Comparison of ENCODE assay signal across 21 cellular contexts in the genomic region with DNA sequence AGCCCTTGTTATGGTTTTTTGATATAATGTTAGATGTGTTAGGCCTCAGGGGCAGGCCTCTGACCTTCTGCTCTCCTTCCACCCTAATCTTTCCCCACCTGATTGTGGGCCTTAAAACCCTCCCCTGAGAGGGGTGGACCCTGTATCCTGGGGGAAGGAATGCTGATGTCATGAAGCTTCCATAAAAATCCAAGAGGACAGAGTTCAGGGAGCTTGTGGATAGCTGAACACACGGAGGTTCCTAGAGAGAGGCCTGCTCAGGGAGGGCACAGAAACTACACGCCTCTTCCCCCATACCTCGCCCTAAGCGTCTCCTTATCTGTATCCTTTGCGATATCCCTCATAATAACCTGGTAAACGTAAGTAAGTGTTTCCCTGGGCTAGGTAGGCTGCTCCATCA. TPM values are rescaled to one million over a fixed set of nuclear protein-coding genes. Genes with fewer than 3 reads are reported as not detected.
DNase-seq lines count a peak whose midpoint lies in the region; ATAC-seq, FAIRE-seq and TF ChIP-seq lines count a peak whose summit lies in the region.
"Had no signal": no experiment of that assay in that cellular context is flagged by ENCODE, and none has a peak within 500 bp of the region (broad histone marks: within the 10 kb centered on the region; RNA-seq: fewer than 3 reads in every experiment).

No MANE protein-coding gene starts in this region.

- no peak for DNase-seq in Peyer's patch
- DNase-seq in keratinocyte (ENCODE audit: low read depth, low spot score): no peak
- no peak for DNase-seq in gastrocnemius medialis
- DNase-seq in NCI-H2196 (lab: John Stamatoyannopoulos, UW; ENCODE audit: unreplicated experiment): no peak
- no peak for DNase-seq in NCI-H524 (lab: John Stamatoyannopoulos, UW)
- no peak for DNase-seq in activated T-cell treated with anti-CD3 and anti-CD28 coated beads, Interleukin-2, amount 50 U/mL, for 72 hours
- DNase-seq: activated CD4-positive, alpha-beta T cell treated with anti-CD3 and anti-CD28 coated beads, Interleukin-2, amount 50 U/mL, for 1 hour; activated naive CD8-positive, alpha-beta T cell treated with anti-CD3 and anti-CD28 coated beads, Interleukin-2, amount 10 ng/mL, durations not matched to agents 7 days and 5 days; glutamatergic neuron; H7; MG63; NCI-H1417 treated with DMSO at 0.1 percent for 48 hours; NCI-H510A; occipital lobe; SK-N-SH; upper lobe of right lung; WERI-Rb-1 had no signal

- intact Hi-C loops in gastrocnemius medialis (cut with DNase I; ENCODE audit: low total_unique reads): loop anchor here (5.0 kb wide), 1 partner anchor 57 kb away; the partner anchor contains the start of gene KIAA2013

- ATAC-seq in gastrocnemius medialis: no peak
- no peak for ATAC-seq in activated T-cell treated with anti-CD3 and anti-CD28 coated beads, Interleukin-2, amount 50 U/mL, for 72 hours (replicated peaks in 1 of 2)
- ATAC-seq: upper lobe of right lung had no signal

- H3K4me3 ChIP-seq in BLaER1 treated with 17β-estradiol and CSF1 and Interleukin-3, amounts not matched to agents 10 nM and 100 nM: no peak overlapping the region
- peak overlapping the region in 2 of 4 donors; percentile 19 to 22 for H3K4me3 ChIP-seq in Peyer's patch
- H3K4me3 ChIP-seq in keratinocyte (ENCODE audit: control insufficient read depth in 2 of 3, extremely low read depth in 1 of 3, insufficient read depth in 2 of 3, low read depth in 1 of 3, low read length in 3 of 3): no peak overlapping the region
- no peak overlapping the region for H3K4me3 ChIP-seq in gastrocnemius medialis
- H3K4me3 ChIP-seq: MG63, upper lobe of right lung had no signal

- H3K27ac Mint-ChIP-seq in activated T-cell treated with anti-CD3 and anti-CD28 coated beads, Interleukin-2, amount 50 U/mL, for 72 hours: no peak overlapping the region

- peak overlapping the region; percentile 45 to 98 (median 74); a peak in 19 of 22 replicates for H3K9ac ChIP-seq in BLaER1 treated with 17β-estradiol and CSF1 and Interleukin-3, amounts not matched to agents 10 nM and 100 nM
- peak overlapping the region; percentile 29 for H3K9ac ChIP-seq in keratinocyte (ENCODE audit: control insufficient read depth, extremely low read depth, insufficient read depth, low read length)
- H3K9ac ChIP-seq: SK-N-SH had no signal

- H3K36me3 ChIP-seq in BLaER1 treated with 17β-estradiol and CSF1 and Interleukin-3, amounts not matched to agents 10 nM and 100 nM: peaks cover 45 to 82% (median 74%) of the 10 kb centered on the region in 11 experiments
- H3K36me3 ChIP-seq in Peyer's patch (peaks cover 0 to 54% (median 0%) of the 10 kb centered on the region in 3 donors), keratinocyte (ENCODE audit: control insufficient read depth in 2 of 2, extremely low read depth in 1 of 2, insufficient read depth in 2 of 2, low read length in 2 of 2) (peaks cover 33 to 50% of the 10 kb centered on the region in 2 experiments), gastrocnemius medialis (peaks cover 0 to 49% of the 10 kb centered on the region in 2 donors)

- peak in 1 of 2 donors; percentile 27 for TF ChIP-seq POLR2A in Peyer's patch (IDR thresholded peaks at IDR 0.05)
- TF ChIP-seq POLR2A in gastrocnemius medialis (IDR thresholded peaks at IDR 0.05): no peak

- FAIRE-seq in keratinocyte (lab: Jason Lieb, UNC): no peak
- FAIRE-seq: GM18507 had no signal

- peaks cover 42 to 74% (median 66%) of the 10 kb centered on the region in 10 experiments for H3K4me1 ChIP-seq in BLaER1 treated with 17β-estradiol and CSF1 and Interleukin-3, amounts not matched to agents 10 nM and 100 nM
- H3K4me1 ChIP-seq in Peyer's patch (peaks cover 0 to 41% (median 5%) of the 10 kb centered on the region in 4 donors), keratinocyte (ENCODE audit: control insufficient read depth, extremely low read depth, insufficient read depth, low read length) (peaks cover 30% of the 10 kb centered on the region), gastrocnemius medialis (peaks cover 61 to 79% of the 10 kb centered on the region in 2 donors)

- no peaks in the 10 kb centered on the region for H3K27me3 Mint-ChIP-seq in activated T-cell treated with anti-CD3 and anti-CD28 coated beads, Interleukin-2, amount 50 U/mL, for 72 hours (ENCODE audit: low read depth)
- H3K27me3 Mint-ChIP-seq: activated naive CD8-positive, alpha-beta T cell treated with anti-CD3 and anti-CD28 coated beads, Interleukin-2, amount 10 ng/mL, durations not matched to agents 7 days and 5 days had no signal

- H2AFZ ChIP-seq in keratinocyte (ENCODE audit: control insufficient read depth, low read length): no peak overlapping the region

- peaks cover 81% of the 10 kb centered on the region for H3K79me2 ChIP-seq in keratinocyte (ENCODE audit: control insufficient read depth, insufficient read depth, low read length)

- no peaks in the 10 kb centered on the region for H3K9me3 Mint-ChIP-seq in activated T-cell treated with anti-CD3 and anti-CD28 coated beads, Interleukin-2, amount 50 U/mL, for 72 hours
- H3K9me3 Mint-ChIP-seq: activated naive CD8-positive, alpha-beta T cell treated with anti-CD3 and anti-CD28 coated beads, Interleukin-2, amount 10 ng/mL, durations not matched to agents 7 days and 5 days; brain had no signal

- peak overlapping the region; percentile 53 to 93 (median 86); a peak in 21 of 22 replicates for H3K27ac ChIP-seq in BLaER1 treated with 17β-estradiol and CSF1 and Interleukin-3, amounts not matched to agents 10 nM and 100 nM
- H3K27ac ChIP-seq in Peyer's patch (peak overlapping the region in 3 of 4 donors; percentile 33 to 87 (median 73)), keratinocyte (ENCODE audit: control insufficient read depth, insufficient read depth, low read length) (no peak overlapping the region), gastrocnemius medialis (peak overlapping the region; percentile 55 to 98 (median 93))
- H3K27ac ChIP-seq: C4-2B, upper lobe of right lung, WERI-Rb-1 had no signal

- H3K4me1 Mint-ChIP-seq in activated T-cell treated with anti-CD3 and anti-CD28 coated beads, Interleukin-2, amount 50 U/mL, for 72 hours (ENCODE audit: low read depth): peaks cover 33% of the 10 kb centered on the region

- dilution Hi-C loops in keratinocyte (cut with MboI; ENCODE audit: extremely low pct_ligation_motif_present, low sequenced_read_pairs): no loop called here

- H3K36me3 Mint-ChIP-seq in activated T-cell treated with anti-CD3 and anti-CD28 coated beads, Interleukin-2, amount 50 U/mL, for 72 hours (ENCODE audit: insufficient read depth in 2 of 2): peaks cover 9 to 18% of the 10 kb centered on the region in 2 donors

- no peaks in the 10 kb centered on the region for H3K9me3 ChIP-seq in BLaER1 treated with 17β-estradiol and CSF1 and Interleukin-3, amounts not matched to agents 10 nM and 100 nM (replicated peaks in 1 of 11)
- H3K9me3 ChIP-seq in Peyer's patch: no peaks in the 10 kb centered on the region
- no peaks in the 10 kb centered on the region for H3K9me3 ChIP-seq in keratinocyte (ENCODE audit: control insufficient read depth, low read depth, low read length)
- no peaks in the 10 kb centered on the region for H3K9me3 ChIP-seq in gastrocnemius medialis
- H3K9me3 ChIP-seq: MG63, SK-N-SH, upper lobe of right lung had no signal

- no peaks in the 10 kb centered on the region for H3K27me3 ChIP-seq in BLaER1 treated with 17β-estradiol and CSF1 and Interleukin-3, amounts not matched to agents 10 nM and 100 nM
- H3K27me3 ChIP-seq in Peyer's patch: no peaks in the 10 kb centered on the region
- H3K27me3 ChIP-seq in keratinocyte (ENCODE audit: control insufficient read depth, extremely low read depth, insufficient read depth, low read length): no peaks in the 10 kb centered on the region
- no peaks in the 10 kb centered on the region for H3K27me3 ChIP-seq in gastrocnemius medialis
- H3K27me3 ChIP-seq: MG63, upper lobe of right lung had no signal

- H3K4me3 Mint-ChIP-seq in activated T-cell treated with anti-CD3 and anti-CD28 coated beads, Interleukin-2, amount 50 U/mL, for 72 hours: no peak overlapping the region
- H3K4me3 Mint-ChIP-seq: activated naive CD8-positive, alpha-beta T cell treated with anti-CD3 and anti-CD28 coated beads, Interleukin-2, amount 10 ng/mL, durations not matched to agents 7 days and 5 days had no signal

- TF ChIP-seq CTCF in Peyer's patch (IDR thresholded peaks at IDR 0.05): peak in 1 of 6 experiments; percentile 10
- TF ChIP-seq CTCF in keratinocyte (optimal IDR thresholded peaks at IDR 0.05 in 1 of 3, IDR thresholded peaks at IDR 0.05 in 1 of 3, conservative IDR thresholded peaks at IDR 0.05 in 1 of 3; ENCODE audit: extremely low read depth in 1 of 3, insufficient read depth in 2 of 3, low read length in 3 of 3): no peak
- no peak for TF ChIP-seq CTCF in gastrocnemius medialis (IDR thresholded peaks at IDR 0.05 in 4 of 5, conservative IDR thresholded peaks at IDR 0.05 in 1 of 5)

- in situ Hi-C loops in gastrocnemius medialis (cut with MboI; ENCODE audit: low sequenced_read_pairs in 4 of 4): no loop called here

- H3K4me2 ChIP-seq in BLaER1 treated with 17β-estradiol and CSF1 and Interleukin-3, amounts not matched to agents 10 nM and 100 nM: peak overlapping the region in 9 of 11 experiments; percentile 66 to 98 (median 80); a peak in 20 of 22 replicates
- H3K4me2 ChIP-seq in keratinocyte (ENCODE audit: control insufficient read depth, extremely low read depth, insufficient read depth, low read depth, low read length): no peak overlapping the region
- H3K4me2 ChIP-seq: SK-N-SH had no signal

- peaks cover 5% of the 10 kb centered on the region for H3K9me1 ChIP-seq in keratinocyte (ENCODE audit: control insufficient read depth, extremely low read depth, insufficient read depth, low read length)

- H4K20me1 ChIP-seq in BLaER1 treated with 17β-estradiol and CSF1 and Interleukin-3, amounts not matched to agents 10 nM and 100 nM: peaks cover 0 to 71% (median 21%) of the 10 kb centered on the region in 11 experiments; a peak in 13 of 22 replicates
- H4K20me1 ChIP-seq in keratinocyte (ENCODE audit: control insufficient read depth, extremely low read depth, insufficient read depth, low read length): peaks cover 23% of the 10 kb centered on the region

RNA-seq across cellular contexts. Expression of gene MFN2, which starts 4.3 kb away (rescaled TPM):
- 100 to 1,000 TPM in 1 of 4 donors, 10 to 100 TPM in 3; 54.5 to 101 (median 94.9) TPM for total RNA-seq in Peyer's patch
- 85.4 to 102 TPM (median 94.3 TPM) in 3 replicates for polyA plus RNA-seq in keratinocyte
- polyA plus RNA-seq in keratinocyte (2011; ENCODE audit: low read depth): 44.3 TPM
- polyA plus RNA-seq in keratinocyte (2011; cell fraction: cytosol; rRNA removed): 69.6 and 77.6 TPM in 2 replicates
- 125 and 133 TPM in 2 replicates for polyA plus RNA-seq in keratinocyte (2011; cell fraction: nucleus; rRNA removed)
- polyA plus RNA-seq in keratinocyte (2012; ENCODE audit: low replicate concordance): 60.7 and 121 TPM in 2 replicates
- 118 to 135 TPM (median 122 TPM) in 3 replicates for polyA minus RNA-seq in keratinocyte
- 69.6 TPM for polyA minus RNA-seq in keratinocyte (2011; cell fraction: cytosol; rRNA and poly(A)+ RNA removed)
- polyA minus RNA-seq in keratinocyte (2011; cell fraction: nucleus; rRNA and poly(A)+ RNA removed): 60.4 and 91.8 TPM in 2 replicates
- total RNA-seq in gastrocnemius medialis: 100 to 1,000 TPM; 176 to 282 (median 217) TPM
- 10 to 100 TPM; 54.8 to 66.1 TPM for total RNA-seq in activated T-cell treated with anti-CD3 and anti-CD28 coated beads, Interleukin-2, amount 50 U/mL, for 72 hours

RNA-seq across cellular contexts. Expression of gene MIIP, which starts 34.7 kb away (rescaled TPM):
- total RNA-seq in Peyer's patch (10 to 100 TPM; 37.0 to 52.0 (median 43.0) TPM), gastrocnemius medialis (10 to 100 TPM; 32.4 to 43.1 (median 40.1) TPM)
- polyA plus RNA-seq in keratinocyte: 14.3 to 30.6 TPM (median 18.2 TPM) in 3 replicates
- polyA plus RNA-seq in keratinocyte (2011; ENCODE audit: low read depth): 7.8 TPM
- 12.1 and 26.0 TPM in 2 replicates for polyA plus RNA-seq in keratinocyte (2011; cell fraction: cytosol; rRNA removed)
- polyA plus RNA-seq in keratinocyte (2011; cell fraction: nucleus; rRNA removed): 62.3 and 86.3 TPM in 2 replicates
- polyA plus RNA-seq in keratinocyte (2012; ENCODE audit: low replicate concordance): 24.6 and 25.7 TPM in 2 replicates
- polyA minus RNA-seq in keratinocyte: 9.2 to 23.0 TPM (median 13.7 TPM) in 3 replicates
- polyA minus RNA-seq in keratinocyte (2011; cell fraction: cytosol; rRNA and poly(A)+ RNA removed): 28.6 TPM
- 12.9 and 15.0 TPM in 2 replicates for polyA minus RNA-seq in keratinocyte (2011; cell fraction: nucleus; rRNA and poly(A)+ RNA removed)
- total RNA-seq in activated T-cell treated with anti-CD3 and anti-CD28 coated beads, Interleukin-2, amount 50 U/mL, for 72 hours: 10 to 100 TPM; 67.3 to 80.3 TPM

RNA-seq across cellular contexts. Expression of gene PLOD1, which starts 50.0 kb away (rescaled TPM):
- total RNA-seq in Peyer's patch (10 to 100 TPM; 23.9 to 75.2 (median 47.0) TPM), gastrocnemius medialis (10 to 100 TPM; 23.9 to 66.5 (median 54.8) TPM)
- polyA plus RNA-seq in keratinocyte: 63.6 to 91.9 TPM (median 88.4 TPM) in 3 replicates
- 10.6 TPM for polyA plus RNA-seq in keratinocyte (2011; ENCODE audit: low read depth)
- 32.3 and 52.5 TPM in 2 replicates for polyA plus RNA-seq in keratinocyte (2011; cell fraction: cytosol; rRNA removed)
- polyA plus RNA-seq in keratinocyte (2011; cell fraction: nucleus; rRNA removed): 112 and 138 TPM in 2 replicates
- polyA plus RNA-seq in keratinocyte (2012; ENCODE audit: low replicate concordance): 17.2 and 88.4 TPM in 2 replicates
- 77.4 to 137 TPM (median 96.6 TPM) in 3 replicates for polyA minus RNA-seq in keratinocyte
- polyA minus RNA-seq in keratinocyte (2011; cell fraction: cytosol; rRNA and poly(A)+ RNA removed): 110 TPM
- 192 and 207 TPM in 2 replicates for polyA minus RNA-seq in keratinocyte (2011; cell fraction: nucleus; rRNA and poly(A)+ RNA removed)
- 10 to 100 TPM; 13.5 to 13.6 TPM for total RNA-seq in activated T-cell treated with anti-CD3 and anti-CD28 coated beads, Interleukin-2, amount 50 U/mL, for 72 hours

RNA-seq across cellular contexts. Expression of gene KIAA2013, which starts 58.3 kb away (rescaled TPM):
- total RNA-seq in Peyer's patch (100 to 1,000 TPM in 3 of 4 donors, 10 to 100 TPM in 1; 80.9 to 400 (median 278) TPM), gastrocnemius medialis (100 to 1,000 TPM in 1 of 4 donors, 10 to 100 TPM in 3; 71.0 to 126 (median 85.1) TPM)
- polyA plus RNA-seq in keratinocyte: 26.7 to 51.9 TPM (median 31.1 TPM) in 3 replicates
- 6.4 TPM for polyA plus RNA-seq in keratinocyte (2011; ENCODE audit: low read depth)
- 22.1 and 39.3 TPM in 2 replicates for polyA plus RNA-seq in keratinocyte (2011; cell fraction: cytosol; rRNA removed)
- 44.4 and 60.1 TPM in 2 replicates for polyA plus RNA-seq in keratinocyte (2011; cell fraction: nucleus; rRNA removed)
- 24.0 and 28.6 TPM in 2 replicates for polyA plus RNA-seq in keratinocyte (2012; ENCODE audit: low replicate concordance)
- polyA minus RNA-seq in keratinocyte: 28.2 to 45.5 TPM (median 41.5 TPM) in 3 replicates
- 71.7 TPM for polyA minus RNA-seq in keratinocyte (2011; cell fraction: cytosol; rRNA and poly(A)+ RNA removed)
- polyA minus RNA-seq in keratinocyte (2011; cell fraction: nucleus; rRNA and poly(A)+ RNA removed): 37.6 and 46.2 TPM in 2 replicates
- 10 to 100 TPM; 25.3 to 26.9 TPM for total RNA-seq in activated T-cell treated with anti-CD3 and anti-CD28 coated beads, Interleukin-2, amount 50 U/mL, for 72 hours
